Comparison of ENCODE assay signal across 8 cellular contexts in the genomic region with DNA sequence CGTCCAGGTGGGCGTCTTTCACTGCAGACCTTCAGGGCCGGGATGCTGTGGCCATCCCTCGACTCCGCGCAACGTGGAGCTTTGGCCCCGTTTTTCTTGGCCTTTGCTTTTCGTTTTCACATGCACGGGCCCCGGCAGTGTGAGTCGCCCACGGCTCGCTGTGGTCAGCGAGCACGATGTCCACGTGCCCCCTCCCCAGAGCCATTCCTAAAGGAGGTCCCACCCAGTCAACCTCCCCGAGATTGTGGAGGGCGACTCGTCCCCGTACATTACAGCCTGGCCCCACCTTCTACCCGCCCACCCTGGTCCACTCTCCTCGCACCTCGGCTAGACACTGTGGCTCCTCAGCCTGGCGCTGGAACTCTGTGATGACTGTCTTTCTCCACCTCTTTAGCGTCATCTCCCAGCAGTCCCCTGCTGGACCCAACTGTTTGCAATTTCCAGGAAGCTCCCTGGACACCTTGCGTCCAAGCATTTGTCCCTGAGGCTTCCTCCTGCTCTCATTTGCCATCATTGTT. TPM values are rescaled to one million over a fixed set of nuclear protein-coding genes. Genes with fewer than 3 reads are reported as not detected.
DNase-seq lines count a peak whose midpoint lies in the region; TF ChIP-seq lines count a peak whose summit lies in the region.

No MANE protein-coding gene starts in this region.

- no peak overlapping the region for H2BK5ac ChIP-seq in mesendoderm (ENCODE audit: low read length)

- H2BK15ac ChIP-seq in mesendoderm (replicated peaks; ENCODE audit: low read depth), result no peak overlapping the region

- no peak overlapping the region for H3K4ac ChIP-seq in mesendoderm (ENCODE audit: low read depth, low read length)

- H2AK5ac ChIP-seq in mesendoderm (ENCODE audit: low read length), result no peak overlapping the region

- H3K9me3 ChIP-seq in colonic mucosa (no peaks in the 10 kb centered on the region), vagina (no peaks in the 10 kb centered on the region)

- no peak for TF ChIP-seq POLR2A in vagina (IDR thresholded peaks at IDR 0.05)

- no peak for TF ChIP-seq CTCF in colonic mucosa (IDR thresholded peaks at IDR 0.05)
- TF ChIP-seq CTCF in vagina (IDR thresholded peaks at IDR 0.05), result no peak

- no CpG with 5 or more reads among the region's 27 CpGs for WGBS in mesendoderm (ENCODE audit: extremely low coverage, insufficient coverage, low lambda C conversion rate)

- peak overlapping the region; percentile 85 for H3K56ac ChIP-seq in mesendoderm (ENCODE audit: low read length)

- intact Hi-C loops in colonic mucosa (cut with DNase I) (no loop called here), vagina (cut with DNase I) (no loop called here)

- no peak overlapping the region for H4K8ac ChIP-seq in mesendoderm (ENCODE audit: low read depth, low read length)

- H3K79me1 ChIP-seq in mesendoderm (ENCODE audit: low read length), result no peaks in the 10 kb centered on the region

- peak overlapping the region; percentile 91 for H3K27ac ChIP-seq in colonic mucosa
- peak overlapping the region; percentile 87 for H3K27ac ChIP-seq in mesendoderm (ENCODE audit: low read depth, low read length)
- H3K27ac ChIP-seq in vagina, result peak overlapping the region; percentile 75

- H3K36me3 ChIP-seq in colonic mucosa, result no peaks in the 10 kb centered on the region
- peaks cover 3% of the 10 kb centered on the region for H3K36me3 ChIP-seq in mesendoderm (ENCODE audit: control insufficient read depth, insufficient read depth, low read length)
- peaks cover 0 to 8% of the 10 kb centered on the region in 2 donors for H3K36me3 ChIP-seq in vagina

- no peaks in the 10 kb centered on the region for H3K79me2 ChIP-seq in mesendoderm (ENCODE audit: control insufficient read depth, insufficient read depth, low read length)

- H3K4me2 ChIP-seq in mesendoderm (ENCODE audit: low read length), result peak overlapping the region; percentile 85

- H3K9ac ChIP-seq in colonic mucosa (ENCODE audit: low read depth in 2 of 2, low read length in 2 of 2) (peak overlapping the region; percentile 75 to 81), mesendoderm (ENCODE audit: low read length) (peak overlapping the region; percentile 85)

- H3K4me1 ChIP-seq in colonic mucosa (peaks cover 6% of the 10 kb centered on the region), mesendoderm (ENCODE audit: control insufficient read depth, low read depth, low read length) (peaks cover 3% of the 10 kb centered on the region), vagina (peaks cover 20% of the 10 kb centered on the region)

- peak overlapping the region; percentile 71 for H3K4me3 ChIP-seq in colonic mucosa
- peak overlapping the region; percentile 56 for H3K4me3 ChIP-seq in mesendoderm (ENCODE audit: low read length)
- H3K4me3 ChIP-seq in vagina, result peak overlapping the region; percentile 63 to 76

- H3K27me3 ChIP-seq in colonic mucosa (no peaks in the 10 kb centered on the region), mesendoderm (ENCODE audit: insufficient read depth, low read length, poor library complexity) (no peaks in the 10 kb centered on the region), vagina (no peaks in the 10 kb centered on the region)

- H3K23ac ChIP-seq in mesendoderm (ENCODE audit: low read length), result no peak overlapping the region

- H4K5ac ChIP-seq in mesendoderm (ENCODE audit: low read length), result no peak overlapping the region

- peak overlapping the region; percentile 6 for H3K18ac ChIP-seq in mesendoderm (ENCODE audit: low read length)

- peak; percentile 12 for DNase-seq in NCI-H1436 (lab: John Stamatoyannopoulos, UW)
- DNase-seq in NCI-H1436 treated with DMSO at 0.1 percent for 48 hours (lab: John Stamatoyannopoulos, UW), result no peak
- peak; percentile 65 for DNase-seq in NCI-H2227 treated with DMSO at 0.1 percent for 48 hours (lab: John Stamatoyannopoulos, UW)
- DNase-seq in colonic mucosa, result no peak
- peak; percentile 39 for DNase-seq in mesendoderm
- DNase-seq in vagina (ENCODE audit: extremely low spot score in 2 of 2), result peak in 1 of 2 donors; percentile 91
- DNase-seq in cortex of kidney (lab: John Stamatoyannopoulos, UW), result no peak
- no peak for DNase-seq in activated gamma-delta T cell treated with Interleukin-2 at 50 U/mL for 16 hours

- no peak overlapping the region for H2BK120ac ChIP-seq in mesendoderm (ENCODE audit: low read depth, low read length)

RNA-seq across cellular contexts. Expression of gene ZNF446, which starts 0.4 kb away (rescaled TPM):
- total RNA-seq in colonic mucosa (10 to 100 TPM in 1 of 2 donors, 1 to 10 TPM in 1; 7.4 to 10.5 TPM), vagina (10.6 TPM)
- polyA plus RNA-seq in mesendoderm (2013, experiment 1 of 2), result 1.8 TPM
- 1.8 TPM for polyA plus RNA-seq in mesendoderm (2013, experiment 2 of 2)

RNA-seq across cellular contexts. Expression of gene ZNF324, which starts 9.7 kb away (rescaled TPM):
- total RNA-seq in colonic mucosa, result 10 to 100 TPM; 10.2 to 12.0 TPM
- 3.3 TPM for polyA plus RNA-seq in mesendoderm (2013, experiment 1 of 2)
- polyA plus RNA-seq in mesendoderm (2013, experiment 2 of 2), result 4.1 TPM
- total RNA-seq in vagina, result 17.2 TPM

RNA-seq across cellular contexts. Expression of gene ZNF324B, which starts 25.1 kb away (rescaled TPM):
- 1 to 10 TPM; 4.4 to 7.5 TPM for total RNA-seq in colonic mucosa
- 1.7 TPM for polyA plus RNA-seq in mesendoderm (2013, experiment 1 of 2)
- 1.6 TPM for polyA plus RNA-seq in mesendoderm (2013, experiment 2 of 2)
- total RNA-seq in vagina, result 4.2 TPM

RNA-seq across cellular contexts. Expression of gene SLC27A5, which starts 35.2 kb away (rescaled TPM):
- total RNA-seq in colonic mucosa (1 to 10 TPM; 3.7 to 8.7 TPM), vagina (35.8 TPM)
- 18.3 TPM for polyA plus RNA-seq in mesendoderm (2013, experiment 1 of 2)
- 16.9 TPM for polyA plus RNA-seq in mesendoderm (2013, experiment 2 of 2)

RNA-seq across cellular contexts. Expression of gene ZNF132, which starts 36.6 kb away (rescaled TPM):
- total RNA-seq in colonic mucosa, result 1 to 10 TPM; 2.6 to 5.8 TPM
- 0.41 TPM for polyA plus RNA-seq in mesendoderm (2013, experiment 1 of 2)
- 0.32 TPM for polyA plus RNA-seq in mesendoderm (2013, experiment 2 of 2)
- 5.2 TPM for total RNA-seq in vagina

Comparison
In these comparisons a context has a peak if more than half of its experiments do, and no peak if none do; other contexts are left out.
1. DNase-seq: peak in NCI-H1436 (single experiment), NCI-H2227 treated with DMSO at 0.1 percent for 48 hours (single experiment) and mesendoderm (single experiment); none in NCI-H1436 treated with DMSO at 0.1 percent for 48 hours (single experiment), colonic mucosa (single experiment), cortex of kidney (single experiment) and activated gamma-delta T cell treated with Interleukin-2 at 50 U/mL for 16 hours (single experiment).
2. Peak in every context shown above with its lines, with median percentiles within 50 percentile points of each other: H3K27ac ChIP-seq and H3K4me3 ChIP-seq.